ENCODE assay signal across 9 cellular contexts in the genomic region with DNA sequence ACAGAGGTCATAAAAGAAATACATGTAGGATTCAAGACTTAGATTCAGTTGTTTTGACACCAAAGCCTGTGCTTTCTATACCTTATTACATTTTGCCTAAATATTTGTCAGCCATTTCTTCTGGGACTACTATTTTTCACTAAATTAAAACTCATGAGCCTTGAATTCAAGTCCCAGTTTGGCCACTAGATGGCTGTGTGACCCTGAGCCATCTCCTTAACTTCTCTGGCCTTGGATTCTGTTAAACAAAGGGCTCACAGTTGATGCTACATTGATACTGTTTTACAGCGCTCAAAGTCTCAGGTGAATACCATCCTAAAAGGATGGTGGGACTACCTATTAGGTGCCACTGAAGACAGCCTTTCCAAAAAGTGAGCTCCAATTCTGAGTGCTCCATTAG. TPM values are rescaled to one million over a fixed set of nuclear protein-coding genes. Genes with fewer than 3 reads are reported as not detected.
DNase-seq lines count a peak whose midpoint lies in the region; ATAC-seq and TF ChIP-seq lines count a peak whose summit lies in the region.
"Had no signal": no experiment of that assay in that cellular context is flagged by ENCODE, and none has a peak within 500 bp of the region (broad histone marks: within the 10 kb centered on the region; RNA-seq: fewer than 3 reads in every experiment).

No MANE protein-coding gene starts in this region.

- intact Hi-C loops in dorsolateral prefrontal cortex (cut with DNase I): no loop called here

- peaks cover 0 to 4% (median 0%) of the 10 kb centered on the region in 45 donors for H3K27me3 ChIP-seq in dorsolateral prefrontal cortex

- DNase-seq in AG08395 (ENCODE audit: low spot score) (peak; percentile 12), M059J (ENCODE audit: low read depth) (peak; percentile 14), dorsolateral prefrontal cortex (peak in 1 of 10 donors; percentile 3), retina (peak; percentile 17), H4 (ENCODE audit: low spot score) (no peak)

- TF ChIP-seq CTCF in GM12872 (IDR thresholded peaks at IDR 0.05; ENCODE audit: insufficient read depth, low read depth, low read length): peak; percentile 77
- peak in 37 of 56 donors; percentile 2 to 53 (median 27) for TF ChIP-seq CTCF in dorsolateral prefrontal cortex (IDR thresholded peaks at IDR 0.05 in 54 of 56, conservative IDR thresholded peaks at IDR 0.05 in 2 of 56; ENCODE audit: low read depth in 1 of 56, partially characterized antibody in 56 of 56)

- no peak overlapping the region for H3K4me3 ChIP-seq in dorsolateral prefrontal cortex

- no peak overlapping the region for H3K27ac ChIP-seq in dorsolateral prefrontal cortex

- no peak for ATAC-seq in HG02840 (IDR thresholded peaks at IDR 0.05; ENCODE audit: low FRiP score, unreplicated experiment)
- no peak for ATAC-seq in HG03108 (IDR thresholded peaks at IDR 0.05; ENCODE audit: unreplicated experiment)

RNA-seq across cellular contexts. Expression of gene CCDC198, which starts 39.6 kb away (rescaled TPM):
- not detected in 2 replicates for total RNA-seq in M059J (2014; rRNA removed; shearing (Covaris generic))
- not detected for total RNA-seq in dorsolateral prefrontal cortex
- not detected in 2 replicates for total RNA-seq in H4 (2014; rRNA removed; shearing (Covaris generic))
- total RNA-seq: subcutaneous adipose tissue had no signal
